Comparison of ENCODE assay signal across 24 cellular contexts in the genomic region with DNA sequence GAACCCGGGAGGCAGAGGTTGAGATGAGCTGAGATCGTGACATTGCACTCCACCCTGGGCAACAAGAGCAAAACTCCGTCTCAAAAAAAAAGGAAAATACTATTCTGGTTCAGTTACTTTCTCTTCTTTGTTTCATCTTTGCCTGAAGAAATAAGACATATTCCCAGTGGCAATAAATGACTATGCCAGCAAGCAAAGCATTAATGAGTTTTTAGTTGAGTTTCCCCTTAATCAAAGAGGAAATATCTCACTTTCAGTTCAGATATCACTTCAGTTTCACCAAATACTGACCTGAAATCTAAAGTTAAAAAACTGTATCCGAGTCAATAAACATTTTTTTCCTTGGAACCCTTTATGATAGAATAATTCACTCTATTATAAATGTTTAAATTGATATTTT. TPM values are rescaled to one million over a fixed set of nuclear protein-coding genes. Genes with fewer than 3 reads are reported as not detected.
DNase-seq lines count a peak whose midpoint lies in the region; ATAC-seq, FAIRE-seq and TF ChIP-seq lines count a peak whose summit lies in the region.
"Had no signal": no experiment of that assay in that cellular context is flagged by ENCODE, and none has a peak within 500 bp of the region (broad histone marks: within the 10 kb centered on the region; RNA-seq: fewer than 3 reads in every experiment).

No MANE protein-coding gene starts in this region.

- H3K36me3 Mint-ChIP-seq in activated CD4-positive, alpha-beta T cell treated with anti-CD3 and anti-CD28 coated beads for 36 hours (ENCODE audit: low read depth), result peaks cover 19% of the 10 kb centered on the region
- H3K36me3 Mint-ChIP-seq in activated B cell treated with CpG ODN at 0.5 μM for 24 hours (ENCODE audit: low read depth), result peaks cover 32% of the 10 kb centered on the region

- no peaks in the 10 kb centered on the region for H3K27me3 Mint-ChIP-seq in activated CD4-positive, alpha-beta T cell treated with anti-CD3 and anti-CD28 coated beads for 36 hours
- H3K27me3 Mint-ChIP-seq in activated B cell treated with CpG ODN at 0.5 μM for 24 hours, result no peaks in the 10 kb centered on the region

- H2BK12ac ChIP-seq in mesenchymal stem cell (ENCODE audit: low read length in 2 of 2), result no peak overlapping the region

- no peak overlapping the region for H4K8ac ChIP-seq in mesenchymal stem cell (ENCODE audit: low read length)

- intact Hi-C loops in activated CD4-positive, alpha-beta T cell treated with anti-CD3 and anti-CD28 coated beads for 36 hours (cut with DNase I, micrococcal nuclease), result no loop called here
- intact Hi-C loops in activated B cell treated with CpG ODN at 0.5 μM for 24 hours (cut with micrococcal nuclease), result loop anchor here (2.0 kb wide), 1 partner anchor 15 kb away; no protein-coding TSS in a partner anchor
- intact Hi-C loops in body of pancreas (cut with DNase I), result no loop called here

- no peak overlapping the region for H2AFZ ChIP-seq in mesenchymal stem cell (ENCODE audit: low read depth, low read length)

- H3K18ac ChIP-seq in mesenchymal stem cell (ENCODE audit: low read depth in 1 of 2, low read length in 2 of 2), result no peak overlapping the region

- CTCF ChIA-PET in activated CD4-positive, alpha-beta T cell treated with anti-CD3 and anti-CD28 coated beads for 36 hours (lab: Charles Lee), result no interaction called here
- CTCF ChIA-PET in activated B cell treated with CpG ODN at 0.5 μM for 24 hours (lab: Charles Lee), result interaction anchor here (1.3 kb wide), 1 partner anchor 9 kb away, joined by 3 read pairs; no protein-coding TSS in a partner anchor

- no peak overlapping the region for H3K4me2 ChIP-seq in mesenchymal stem cell (ENCODE audit: low read length, poor library complexity, severe bottlenecking)

- TF ChIP-seq POLR2A in GM12892 (IDR thresholded peaks at IDR 0.05; ENCODE audit: low read depth, low read length), result no peak
- TF ChIP-seq POLR2A in body of pancreas (IDR thresholded peaks at IDR 0.05), result no peak

- peak overlapping the region; percentile 30 for H3K27ac ChIP-seq in mesenchymal stem cell (ENCODE audit: low read length, poor library complexity, severe bottlenecking)
- H3K27ac ChIP-seq in body of pancreas, result peak overlapping the region in 1 of 4 donors; percentile 57
- H3K27ac ChIP-seq: 22Rv1, SJSA1, transverse colon had no signal

- H3K9me3 ChIP-seq in mesenchymal stem cell (ENCODE audit: control insufficient read depth, low read length), result no peaks in the 10 kb centered on the region
- no peaks in the 10 kb centered on the region for H3K9me3 ChIP-seq in body of pancreas
- H3K9me3 ChIP-seq: SJSA1, transverse colon had no signal

- no peak for DNase-seq in activated CD4-positive, alpha-beta T cell treated with anti-CD3 and anti-CD28 coated beads for 36 hours
- DNase-seq in activated CD4-positive, alpha-beta T cell treated with anti-CD3 and anti-CD28 coated beads for 4 hours, result no peak
- DNase-seq in GM12892 (ENCODE audit: insufficient read length), result no peak
- DNase-seq in activated B cell treated with CpG ODN at 0.5 μM for 24 hours, result no peak
- no peak for DNase-seq in mesenchymal stem cell
- DNase-seq in D721Med (ENCODE audit: insufficient read length, low spot score), result no peak
- no peak for DNase-seq in body of pancreas
- no peak for DNase-seq in NCI-H1436 treated with DMSO at 0.1 percent for 48 hours (lab: John Stamatoyannopoulos, UW)
- DNase-seq: activated CD4-positive, alpha-beta T cell treated with anti-CD3 and anti-CD28 coated beads, Interleukin-2, amount 50 U/mL, for 1 hour; AML-193; COR-L47; cortex of kidney; H7; head of caudate nucleus; mammary epithelial cell; NCI-H2081 treated with DMSO at 0.1 percent for 48 hours; NCI-H446; stimulated activated naive CD4-positive, alpha-beta T cell treated with Interleukin-2 at 50 U/mL for 16 hours; transverse colon had no signal

- H3K79me1 ChIP-seq in mesenchymal stem cell (replicated peaks; ENCODE audit: low read length, poor library complexity, severe bottlenecking), result peaks cover 7% of the 10 kb centered on the region

- H2BK5ac ChIP-seq in mesenchymal stem cell (ENCODE audit: low read depth, low read length, poor library complexity, severe bottlenecking), result no peak overlapping the region

- FAIRE-seq in GM12892 (lab: Jason Lieb, UNC) (peak; percentile 38), D721Med (lab: Jason Lieb, UNC) (no peak)
- FAIRE-seq: endometrium had no signal

- H4K91ac ChIP-seq in mesenchymal stem cell (ENCODE audit: low read length), result no peak overlapping the region

- H3K27me3 ChIP-seq in mesenchymal stem cell (ENCODE audit: control insufficient read depth in 1 of 2, insufficient read depth in 1 of 2, low read length in 2 of 2) (no peaks in the 10 kb centered on the region), body of pancreas (no peaks in the 10 kb centered on the region)
- H3K27me3 ChIP-seq: SJSA1, transverse colon had no signal

- no peak overlapping the region for H2BK120ac ChIP-seq in mesenchymal stem cell (ENCODE audit: low read depth, low read length)

- POLR2A ChIA-PET in activated CD4-positive, alpha-beta T cell treated with anti-CD3 and anti-CD28 coated beads for 36 hours (lab: Charles Lee), result no interaction called here
- POLR2A ChIA-PET in activated B cell treated with CpG ODN at 0.5 μM for 24 hours (lab: Charles Lee), result no interaction called here

- no peak overlapping the region for H3K23ac ChIP-seq in mesenchymal stem cell (ENCODE audit: low read length in 2 of 2)

- H3K9ac ChIP-seq in mesenchymal stem cell (ENCODE audit: low read length), result peak overlapping the region; percentile 28

- H3K27ac Mint-ChIP-seq in activated CD4-positive, alpha-beta T cell treated with anti-CD3 and anti-CD28 coated beads for 36 hours, result peak overlapping the region; percentile 43
- peak overlapping the region; percentile 75 for H3K27ac Mint-ChIP-seq in activated B cell treated with CpG ODN at 0.5 μM for 24 hours

- peaks cover 52% of the 10 kb centered on the region for H3K4me1 Mint-ChIP-seq in activated CD4-positive, alpha-beta T cell treated with anti-CD3 and anti-CD28 coated beads for 36 hours
- peaks cover 59% of the 10 kb centered on the region for H3K4me1 Mint-ChIP-seq in activated B cell treated with CpG ODN at 0.5 μM for 24 hours

- no peaks in the 10 kb centered on the region for H3K9me3 Mint-ChIP-seq in activated CD4-positive, alpha-beta T cell treated with anti-CD3 and anti-CD28 coated beads for 36 hours (ENCODE audit: low read depth)
- no peaks in the 10 kb centered on the region for H3K9me3 Mint-ChIP-seq in activated B cell treated with CpG ODN at 0.5 μM for 24 hours

- no peak overlapping the region for H3K4me3 ChIP-seq in mesenchymal stem cell (ENCODE audit: insufficient read depth in 1 of 2, low read depth in 1 of 2, low read length in 2 of 2)
- H3K4me3 ChIP-seq in body of pancreas, result no peak overlapping the region
- H3K4me3 ChIP-seq: SJSA1, skin epidermis, transverse colon had no signal

- H3K4me3 Mint-ChIP-seq in activated CD4-positive, alpha-beta T cell treated with anti-CD3 and anti-CD28 coated beads for 36 hours, result no peak overlapping the region
- H3K4me3 Mint-ChIP-seq in activated B cell treated with CpG ODN at 0.5 μM for 24 hours, result peak overlapping the region; percentile 56

- no peak for ATAC-seq in activated CD4-positive, alpha-beta T cell treated with anti-CD3 and anti-CD28 coated beads for 36 hours
- ATAC-seq in activated B cell treated with CpG ODN at 0.5 μM for 24 hours (ENCODE audit: low read depth), result peak; percentile 35
- ATAC-seq in body of pancreas, result no peak
- ATAC-seq: Panc1 had no signal

- no peak overlapping the region for H2AK5ac ChIP-seq in mesenchymal stem cell (ENCODE audit: low read length, severe bottlenecking)

- no peak for TF ChIP-seq CTCF in activated B cell treated with CpG ODN at 0.5 μM for 24 hours (IDR thresholded peaks at IDR 0.05)
- TF ChIP-seq CTCF in D721Med (IDR thresholded peaks at IDR 0.05; ENCODE audit: insufficient read depth, missing control alignments), result no peak
- no peak for TF ChIP-seq CTCF in body of pancreas (IDR thresholded peaks at IDR 0.05)

- peaks cover 0 to 25% of the 10 kb centered on the region in 2 experiments for H3K36me3 ChIP-seq in mesenchymal stem cell (ENCODE audit: control insufficient read depth in 1 of 2, insufficient read depth in 2 of 2, low read depth in 1 of 2, low read length in 2 of 2)
- no peaks in the 10 kb centered on the region for H3K36me3 ChIP-seq in body of pancreas (replicated peaks in 1 of 2; ENCODE audit: insufficient read depth in 1 of 2, low read depth in 2 of 2)

- WGBS in mesenchymal stem cell, result 100% methylated on average over 3 of the region's 4 CpGs
- WGBS in body of pancreas, 2 donors, result 80 to 83% methylated on average over 4 of the region's 4 CpGs

- H3K14ac ChIP-seq in mesenchymal stem cell (ENCODE audit: low read length in 2 of 2), result no peak overlapping the region

- H2BK15ac ChIP-seq in mesenchymal stem cell (ENCODE audit: low read depth, poor library complexity, severe bottlenecking), result no peak overlapping the region

- H3K4ac ChIP-seq in mesenchymal stem cell (ENCODE audit: low read depth in 1 of 2, low read length in 2 of 2), result no peak overlapping the region

- peaks cover 23% of the 10 kb centered on the region for H3K4me1 ChIP-seq in mesenchymal stem cell (ENCODE audit: control insufficient read depth, insufficient read depth, low read depth, low read length)
- H3K4me1 ChIP-seq in body of pancreas, result peaks cover 28% of the 10 kb centered on the region

RNA-seq across cellular contexts. Expression of gene PISD, which starts 10.3 kb away (rescaled TPM):
- total RNA-seq in activated CD4-positive, alpha-beta T cell treated with anti-CD3 and anti-CD28 coated beads for 36 hours, result 10 to 100 TPM; 30.3 to 37.9 TPM
- polyA plus RNA-seq in GM12892 (2012; ENCODE audit: missing spikeins), result 30.4 TPM
- total RNA-seq in activated B cell treated with CpG ODN at 0.5 μM for 24 hours (53.7 and 61.6 TPM in 2 replicates), body of pancreas (10 to 100 TPM; 22.3 to 31.3 TPM)
- 31.5 TPM for polyA plus RNA-seq in mesenchymal stem cell (2013, experiment 1 of 2)
- polyA plus RNA-seq in mesenchymal stem cell (2013, experiment 2 of 2), result 31.2 TPM
